ENCODE assay signal across 1 cellular context in genomic region chr17:42744806-42745617, GRCh38.
TF ChIP-seq lines count a peak whose summit lies in the region.

EZH1 (minus strand) TSS chr17:42745040; CDS start chr17:42728941, 16,099 bp downstream.

TF ChIP-seq in HEK293, 187 proteins besides CTCF, POLR2A, EP300 and RAD21 (continued from another document and continues in another):
- TF ChIP-seq, protein P1, sequence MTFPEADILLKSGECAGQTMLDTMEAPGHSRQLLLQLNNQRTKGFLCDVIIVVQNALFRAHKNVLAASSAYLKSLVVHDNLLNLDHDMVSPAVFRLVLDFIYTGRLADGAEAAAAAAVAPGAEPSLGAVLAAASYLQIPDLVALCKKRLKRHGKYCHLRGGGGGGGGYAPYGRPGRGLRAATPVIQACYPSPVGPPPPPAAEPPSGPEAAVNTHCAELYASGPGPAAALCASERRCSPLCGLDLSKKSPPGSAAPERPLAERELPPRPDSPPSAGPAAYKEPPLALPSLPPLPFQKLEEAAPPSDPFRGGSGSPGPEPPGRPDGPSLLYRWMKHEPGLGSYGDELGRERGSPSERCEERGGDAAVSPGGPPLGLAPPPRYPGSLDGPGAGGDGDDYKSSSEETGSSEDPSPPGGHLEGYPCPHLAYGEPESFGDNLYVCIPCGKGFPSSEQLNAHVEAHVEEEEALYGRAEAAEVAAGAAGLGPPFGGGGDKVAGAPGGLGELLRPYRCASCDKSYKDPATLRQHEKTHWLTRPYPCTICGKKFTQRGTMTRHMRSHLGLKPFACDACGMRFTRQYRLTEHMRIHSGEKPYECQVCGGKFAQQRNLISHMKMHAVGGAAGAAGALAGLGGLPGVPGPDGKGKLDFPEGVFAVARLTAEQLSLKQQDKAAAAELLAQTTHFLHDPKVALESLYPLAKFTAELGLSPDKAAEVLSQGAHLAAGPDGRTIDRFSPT (tag by site-specific recombination; IDR thresholded peaks at IDR 0.05): no peak
- TF ChIP-seq ZNF350 (tag by site-specific recombination; IDR thresholded peaks at IDR 0.05): no peak
- TF ChIP-seq PRDM2 (tag by site-specific recombination; IDR thresholded peaks at IDR 0.05; ENCODE audit: borderline replicate concordance): no peak
- TF ChIP-seq ZNF561 (tag by site-specific recombination; IDR thresholded peaks at IDR 0.05; ENCODE audit: borderline replicate concordance): peak; percentile 95
- no peak for TF ChIP-seq MEIS1 (CRISPR knock-in tag; IDR thresholded peaks at IDR 0.05; ENCODE audit: borderline replicate concordance)
- no peak for TF ChIP-seq ZNF488 (tag by site-specific recombination; IDR thresholded peaks at IDR 0.05)
- no peak for TF ChIP-seq ZNF560 (tag by site-specific recombination; IDR thresholded peaks at IDR 0.05; ENCODE audit: borderline replicate concordance)
- TF ChIP-seq ZNF701 (tag by site-specific recombination; IDR thresholded peaks at IDR 0.05): no peak
- no peak for TF ChIP-seq ZNF239 (tag by site-specific recombination; IDR thresholded peaks at IDR 0.05)
- no peak for TF ChIP-seq ZNF302 (tag by site-specific recombination; IDR thresholded peaks at IDR 0.05; ENCODE audit: low read depth)
- no peak for TF ChIP-seq ZNF768 (tag by site-specific recombination; IDR thresholded peaks at IDR 0.05)
- TF ChIP-seq, protein P2, sequence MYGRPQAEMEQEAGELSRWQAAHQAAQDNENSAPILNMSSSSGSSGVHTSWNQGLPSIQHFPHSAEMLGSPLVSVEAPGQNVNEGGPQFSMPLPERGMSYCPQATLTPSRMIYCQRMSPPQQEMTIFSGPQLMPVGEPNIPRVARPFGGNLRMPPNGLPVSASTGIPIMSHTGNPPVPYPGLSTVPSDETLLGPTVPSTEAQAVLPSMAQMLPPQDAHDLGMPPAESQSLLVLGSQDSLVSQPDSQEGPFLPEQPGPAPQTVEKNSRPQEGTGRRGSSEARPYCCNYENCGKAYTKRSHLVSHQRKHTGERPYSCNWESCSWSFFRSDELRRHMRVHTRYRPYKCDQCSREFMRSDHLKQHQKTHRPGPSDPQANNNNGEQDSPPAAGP (tag by site-specific recombination; IDR thresholded peaks at IDR 0.05): peak; percentile 54; the same call in 1 of the 2 replicates
- TF ChIP-seq ZBTB1 (tag by site-specific recombination; IDR thresholded peaks at IDR 0.05): no peak
- no peak for TF ChIP-seq ZNF621 (tag by site-specific recombination; IDR thresholded peaks at IDR 0.05)
- no peak for TF ChIP-seq ZNF792 (tag by site-specific recombination; IDR thresholded peaks at IDR 0.05)
- no peak for TF ChIP-seq ZNF664 (tag by site-specific recombination; IDR thresholded peaks at IDR 0.05)
- TF ChIP-seq ZSCAN23 (tag by site-specific recombination; IDR thresholded peaks at IDR 0.05): no peak
- TF ChIP-seq ZNF624 (tag by site-specific recombination; IDR thresholded peaks at IDR 0.05): no peak
- TF ChIP-seq SCRT1 (tag by site-specific recombination; IDR thresholded peaks at IDR 0.05; ENCODE audit: borderline replicate concordance): no peak
- TF ChIP-seq ZNF660 (tag by site-specific recombination; IDR thresholded peaks at IDR 0.05): peak; percentile 46; the same call in 1 of the 2 replicates
- TF ChIP-seq ZNF114 (tag by site-specific recombination; IDR thresholded peaks at IDR 0.05): no peak
- TF ChIP-seq ZBTB20 (tag by site-specific recombination; IDR thresholded peaks at IDR 0.05): peak; percentile 82
- TF ChIP-seq EGR2 (tag by site-specific recombination; IDR thresholded peaks at IDR 0.05; ENCODE audit: low read depth): 0 out of 2 replicates have a peak, but pooled peaks have one; percentile 34
- no peak for TF ChIP-seq BCL11A (tag by site-specific recombination; IDR thresholded peaks at IDR 0.05; ENCODE audit: low read depth)
- TF ChIP-seq ZNF138 (tag by site-specific recombination; IDR thresholded peaks at IDR 0.05; ENCODE audit: borderline replicate concordance): no peak
- no peak for TF ChIP-seq YY1 (tag by site-specific recombination; IDR thresholded peaks at IDR 0.05)
- TF ChIP-seq ZNF133 (tag by site-specific recombination; IDR thresholded peaks at IDR 0.05): no peak
- TF ChIP-seq, protein P3, sequence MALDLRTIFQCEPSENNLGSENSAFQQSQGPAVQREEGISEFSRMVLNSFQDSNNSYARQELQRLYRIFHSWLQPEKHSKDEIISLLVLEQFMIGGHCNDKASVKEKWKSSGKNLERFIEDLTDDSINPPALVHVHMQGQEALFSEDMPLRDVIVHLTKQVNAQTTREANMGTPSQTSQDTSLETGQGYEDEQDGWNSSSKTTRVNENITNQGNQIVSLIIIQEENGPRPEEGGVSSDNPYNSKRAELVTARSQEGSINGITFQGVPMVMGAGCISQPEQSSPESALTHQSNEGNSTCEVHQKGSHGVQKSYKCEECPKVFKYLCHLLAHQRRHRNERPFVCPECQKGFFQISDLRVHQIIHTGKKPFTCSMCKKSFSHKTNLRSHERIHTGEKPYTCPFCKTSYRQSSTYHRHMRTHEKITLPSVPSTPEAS (tag by site-specific recombination; IDR thresholded peaks at IDR 0.05): 0 out of 2 replicates have a peak, but pooled peaks have one; percentile 11
- no peak for TF ChIP-seq ZNF837 (tag by site-specific recombination; IDR thresholded peaks at IDR 0.05)
- TF ChIP-seq, protein P4, sequence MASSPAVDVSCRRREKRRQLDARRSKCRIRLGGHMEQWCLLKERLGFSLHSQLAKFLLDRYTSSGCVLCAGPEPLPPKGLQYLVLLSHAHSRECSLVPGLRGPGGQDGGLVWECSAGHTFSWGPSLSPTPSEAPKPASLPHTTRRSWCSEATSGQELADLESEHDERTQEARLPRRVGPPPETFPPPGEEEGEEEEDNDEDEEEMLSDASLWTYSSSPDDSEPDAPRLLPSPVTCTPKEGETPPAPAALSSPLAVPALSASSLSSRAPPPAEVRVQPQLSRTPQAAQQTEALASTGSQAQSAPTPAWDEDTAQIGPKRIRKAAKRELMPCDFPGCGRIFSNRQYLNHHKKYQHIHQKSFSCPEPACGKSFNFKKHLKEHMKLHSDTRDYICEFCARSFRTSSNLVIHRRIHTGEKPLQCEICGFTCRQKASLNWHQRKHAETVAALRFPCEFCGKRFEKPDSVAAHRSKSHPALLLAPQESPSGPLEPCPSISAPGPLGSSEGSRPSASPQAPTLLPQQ (tag by site-specific recombination; IDR thresholded peaks at IDR 0.05): peak; percentile 94
- TF ChIP-seq TRIM28 (IDR thresholded peaks at IDR 0.05; ENCODE audit: borderline replicate concordance, low read length): no peak
- TF ChIP-seq, protein P5, sequence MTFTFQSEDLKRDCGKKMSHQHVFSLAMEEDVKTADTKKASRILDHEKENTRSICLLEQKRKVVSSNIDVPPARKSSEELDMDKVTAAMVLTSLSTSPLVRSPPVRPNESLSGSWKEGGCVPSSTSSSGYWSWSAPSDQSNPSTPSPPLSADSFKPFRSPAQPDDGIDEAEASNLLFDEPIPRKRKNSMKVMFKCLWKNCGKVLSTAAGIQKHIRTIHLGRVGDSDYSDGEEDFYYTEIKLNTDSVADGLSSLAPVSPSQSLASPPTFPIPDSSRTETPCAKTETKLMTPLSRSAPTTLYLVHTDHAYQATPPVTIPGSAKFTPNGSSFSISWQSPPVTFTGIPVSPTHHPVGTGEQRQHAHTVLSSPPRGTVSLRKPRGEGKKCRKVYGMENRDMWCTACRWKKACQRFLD (tag by site-specific recombination; IDR thresholded peaks at IDR 0.05): no peak
- TF ChIP-seq GLIS1 (tag by site-specific recombination; IDR thresholded peaks at IDR 0.05): peak; percentile 70
- TF ChIP-seq ZNF202 (tag by site-specific recombination; IDR thresholded peaks at IDR 0.05; ENCODE audit: borderline replicate concordance): no peak
- TF ChIP-seq, protein P6, sequence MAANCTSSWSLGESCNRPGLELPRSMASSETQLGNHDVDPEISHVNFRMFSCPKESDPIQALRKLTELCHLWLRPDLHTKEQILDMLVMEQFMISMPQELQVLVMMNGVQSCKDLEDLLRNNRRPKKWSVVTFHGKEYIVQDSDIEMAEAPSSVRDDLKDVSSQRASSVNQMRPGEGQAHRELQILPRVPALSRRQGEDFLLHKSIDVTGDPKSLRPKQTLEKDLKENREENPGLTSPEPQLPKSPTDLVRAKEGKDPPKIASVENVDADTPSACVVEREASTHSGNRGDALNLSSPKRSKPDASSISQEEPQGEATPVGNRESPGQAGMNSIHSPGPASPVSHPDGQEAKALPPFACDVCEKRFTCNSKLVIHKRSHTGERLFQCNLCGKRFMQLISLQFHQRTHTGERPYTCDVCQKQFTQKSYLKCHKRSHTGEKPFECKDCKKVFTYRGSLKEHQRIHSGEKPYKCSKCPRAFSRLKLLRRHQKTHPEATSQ (tag by site-specific recombination; IDR thresholded peaks at IDR 0.05): 0 out of 2 replicates have a peak, but pooled peaks have one; percentile 7
- TF ChIP-seq, protein P7, sequence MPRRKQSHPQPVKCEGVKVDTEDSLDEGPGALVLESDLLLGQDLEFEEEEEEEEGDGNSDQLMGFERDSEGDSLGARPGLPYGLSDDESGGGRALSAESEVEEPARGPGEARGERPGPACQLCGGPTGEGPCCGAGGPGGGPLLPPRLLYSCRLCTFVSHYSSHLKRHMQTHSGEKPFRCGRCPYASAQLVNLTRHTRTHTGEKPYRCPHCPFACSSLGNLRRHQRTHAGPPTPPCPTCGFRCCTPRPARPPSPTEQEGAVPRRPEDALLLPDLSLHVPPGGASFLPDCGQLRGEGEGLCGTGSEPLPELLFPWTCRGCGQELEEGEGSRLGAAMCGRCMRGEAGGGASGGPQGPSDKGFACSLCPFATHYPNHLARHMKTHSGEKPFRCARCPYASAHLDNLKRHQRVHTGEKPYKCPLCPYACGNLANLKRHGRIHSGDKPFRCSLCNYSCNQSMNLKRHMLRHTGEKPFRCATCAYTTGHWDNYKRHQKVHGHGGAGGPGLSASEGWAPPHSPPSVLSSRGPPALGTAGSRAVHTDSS (tag by site-specific recombination; IDR thresholded peaks at IDR 0.05): no peak
- TF ChIP-seq ZNF223 (tag by site-specific recombination; IDR thresholded peaks at IDR 0.05): no peak
- TF ChIP-seq ZSCAN30 (tag by site-specific recombination; IDR thresholded peaks at IDR 0.05): no peak
- TF ChIP-seq ZNF394 (tag by site-specific recombination; IDR thresholded peaks at IDR 0.05; ENCODE audit: borderline replicate concordance): peak; percentile 22; the same call in 1 of the 2 replicates
- no peak for TF ChIP-seq BCL11B (tag by site-specific recombination; IDR thresholded peaks at IDR 0.05; ENCODE audit: low read depth)
- no peak for TF ChIP-seq ZNF843 (tag by site-specific recombination; IDR thresholded peaks at IDR 0.05)
- peak; percentile 49 for TF ChIP-seq SP7 (tag by site-specific recombination; IDR thresholded peaks at IDR 0.05)
- no peak for TF ChIP-seq ZNF776 (tag by site-specific recombination; IDR thresholded peaks at IDR 0.05; ENCODE audit: borderline replicate concordance)
- TF ChIP-seq GLI2 (tag by site-specific recombination; IDR thresholded peaks at IDR 0.05; ENCODE audit: borderline replicate concordance, low read depth): no peak
